19 cellular contexts compared by ENCODE assay signal in the genomic region with DNA sequence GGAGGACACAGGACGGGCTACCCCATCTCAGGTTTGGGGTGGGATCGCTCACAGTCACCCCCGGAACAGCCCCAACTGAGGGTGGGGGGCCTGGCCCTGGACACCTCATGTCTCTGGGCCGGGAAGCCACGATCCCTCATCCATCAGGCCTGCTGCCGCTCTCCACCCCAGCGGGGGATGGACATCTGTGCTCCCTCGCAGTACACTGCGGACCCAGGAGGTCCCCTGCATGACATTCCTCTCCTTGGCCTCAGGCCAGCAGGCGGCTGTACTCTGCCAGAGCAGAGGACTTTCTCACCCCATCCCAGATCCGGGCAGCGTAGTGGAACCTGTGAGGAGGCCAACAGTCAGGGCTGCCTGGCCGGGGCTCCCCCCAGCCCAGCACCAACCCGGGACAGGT. TPM values are rescaled to one million over a fixed set of nuclear protein-coding genes. Genes with fewer than 3 reads are reported as not detected.
DNase-seq lines count a peak whose midpoint lies in the region; ATAC-seq, FAIRE-seq and TF ChIP-seq lines count a peak whose summit lies in the region.
"Had no signal": no experiment of that assay in that cellular context is flagged by ENCODE, and none has a peak within 500 bp of the region (broad histone marks: within the 10 kb centered on the region; RNA-seq: fewer than 3 reads in every experiment).

No MANE protein-coding gene starts in this region.

- no peak for TF ChIP-seq POLR2A in breast epithelium (IDR thresholded peaks at IDR 0.05)
- no peak for TF ChIP-seq POLR2A in K562 (conservative IDR thresholded peaks at IDR 0.05)

- WGBS in K562 (ENCODE audit: insufficient coverage, low coverage, missing lambda C conversion rate) = 88% methylated on average over 11 of the region's 14 CpGs

- H3K27me3 ChIP-seq in breast epithelium (no peaks in the 10 kb centered on the region), K562 (ENCODE audit: control insufficient read depth in 2 of 2, insufficient read depth in 2 of 2, low read length in 2 of 2) (no peaks in the 10 kb centered on the region), neutrophil (no peaks in the 10 kb centered on the region)

- CTCF ChIA-PET in MCF 10A (lab: Yijun Ruan, JAX) = no interaction called here
- CTCF ChIA-PET in K562 (lab: Yijun Ruan, JAX; ENCODE audit: low intra/inter-chr PET ratio) = no interaction called here

- no peak overlapping the region for H3K27ac Mint-ChIP-seq in MCF 10A (ENCODE audit: low read depth, unreplicated experiment)

- peaks cover 59% of the 10 kb centered on the region for H3K36me3 Mint-ChIP-seq in MCF 10A (ENCODE audit: insufficient read depth, unreplicated experiment)

- H3K36me3 ChIP-seq in breast epithelium (peaks cover 4% of the 10 kb centered on the region), K562 (ENCODE audit: control insufficient read depth, insufficient read depth, low read length) (peaks cover 74% of the 10 kb centered on the region), neutrophil (peaks cover 52% of the 10 kb centered on the region)

- no peak overlapping the region; a peak in 1 of 4 replicates for H3K9ac ChIP-seq in K562 (ENCODE audit: insufficient read depth in 1 of 2, low read depth in 2 of 2, low read length in 2 of 2)

- TF ChIP-seq CTCF in MCF 10A (IDR thresholded peaks at IDR 0.05; ENCODE audit: unreplicated experiment) (no peak), breast epithelium (IDR thresholded peaks at IDR 0.05) (no peak), K562 (IDR thresholded peaks at IDR 0.05 in 2 of 3, conservative IDR thresholded peaks at IDR 0.05 in 1 of 3; ENCODE audit: insufficient read depth in 2 of 3, low read depth in 1 of 3, low read length in 3 of 3) (no peak), neutrophil (IDR thresholded peaks at IDR 0.05) (no peak)

- H3K79me2 ChIP-seq in K562 (ENCODE audit: control insufficient read depth, insufficient read depth, low read length) = no peaks in the 10 kb centered on the region

- POLR2A ChIA-PET in MCF 10A (lab: Yijun Ruan, JAX) (interaction anchor here (0.6 to 1.2 kb wide), 2 partner anchors 24 to 61 kb away, joined by 4 read pairs; a partner anchor contains a TSS), K562 (lab: Yijun Ruan, JAX) (interaction anchor here (0.6 to 1.3 kb wide), 2 partner anchors 21 to 24 kb away, joined by 4 read pairs; no protein-coding TSS in a partner anchor)

- FAIRE-seq in K562 (lab: Jason Lieb, UNC) = no peak
- FAIRE-seq: H54 had no signal

- H3K27ac ChIP-seq in breast epithelium (peak overlapping the region in 1 of 2 donors; percentile 12), K562 (ENCODE audit: extremely low read depth, low read depth, low read length) (no peak overlapping the region), neutrophil (peak overlapping the region; percentile 78)
- H3K27ac ChIP-seq: C4-2B had no signal

- H2AFZ ChIP-seq in K562 (ENCODE audit: low read depth, low read length) = no peak overlapping the region

- H3K9me3 ChIP-seq in breast epithelium (no peaks in the 10 kb centered on the region), K562 (replicated peaks; ENCODE audit: control insufficient read depth, insufficient read depth, low read depth, low read length) (no peaks in the 10 kb centered on the region), neutrophil (no peaks in the 10 kb centered on the region)

- DNase-seq in MCF 10A (ENCODE audit: unreplicated experiment) (no peak), breast epithelium (ENCODE audit: low spot score in 2 of 2) (no peak), K562 (ENCODE audit: extremely low read depth in 1 of 4, low spot score in 3 of 4) (no peak), NCI-H748 treated with DMSO at 0.1 percent for 48 hours (lab: John Stamatoyannopoulos, UW) (no peak), NCI-H526 treated with DMSO at 0.1 percent for 48 hours (lab: John Stamatoyannopoulos, UW) (no peak)
- DNase-seq: 8988T, COR-L47, KBM-7, NCI-H1092, NCI-H2081 treated with DMSO at 0.1 percent for 48 hours, NCI-H510A had no signal

- H4K20me1 ChIP-seq in K562 (replicated peaks; ENCODE audit: control insufficient read depth, insufficient read depth, low read length) = no peaks in the 10 kb centered on the region

- no peak overlapping the region for H3K4me3 Mint-ChIP-seq in MCF 10A (ENCODE audit: unreplicated experiment)

- no peak overlapping the region for H3K4me2 ChIP-seq in K562 (ENCODE audit: insufficient read depth, low read length)

- H3K4me3 ChIP-seq in breast epithelium (no peak overlapping the region), K562 (no peak overlapping the region), neutrophil (ENCODE audit: low read depth in 1 of 2, low read length in 1 of 2) (no peak overlapping the region)

- TF ChIP-seq RAD21 in K562 (CRISPR knock-in tag; conservative IDR thresholded peaks at IDR 0.05 in 1 of 2, IDR thresholded peaks at IDR 0.05 in 1 of 2) = no peak

- ATAC-seq in K562 (no peak), HG02642 (IDR thresholded peaks at IDR 0.05; ENCODE audit: poor library complexity, unreplicated experiment) (no peak), HG03571 (IDR thresholded peaks at IDR 0.05; ENCODE audit: unreplicated experiment) (no peak)
- ATAC-seq: Panc1, Right ventricle myocardium inferior, SK-N-SH treated with all-trans-retinoic acid at 6 μM for 48 hours had no signal

- peaks cover 4% of the 10 kb centered on the region for H3K9me1 ChIP-seq in K562 (ENCODE audit: control insufficient read depth, insufficient read depth, low read length)

- H3K9me3 Mint-ChIP-seq in MCF 10A (ENCODE audit: unreplicated experiment) = no peaks in the 10 kb centered on the region

- TF ChIP-seq EP300 in K562 (IDR thresholded peaks at IDR 0.05; ENCODE audit: low read length) = no peak

- H3K27me3 Mint-ChIP-seq in MCF 10A (ENCODE audit: insufficient read depth, unreplicated experiment) = no peaks in the 10 kb centered on the region

- TSS peak; percentile 19 for BruUV-seq in MCF 10A (replicated peaks; lab: Mats Ljungman, UMichigan)
- no TSS peak for BruUV-seq in K562 (replicated peaks; lab: Mats Ljungman, UMichigan)

- H3K4me1 ChIP-seq in breast epithelium (no peaks in the 10 kb centered on the region), K562 (replicated peaks in 1 of 2; ENCODE audit: control insufficient read depth in 2 of 2, insufficient read depth in 2 of 2, low read length in 2 of 2) (no peaks in the 10 kb centered on the region), neutrophil (ENCODE audit: control insufficient read depth in 1 of 2, insufficient read depth in 1 of 2, low read depth in 1 of 2, low read length in 1 of 2) (peaks cover 30 to 33% of the 10 kb centered on the region in 2 experiments)

- in situ Hi-C loops in K562 (cut with MboI) = no loop called here

- intact Hi-C loops in MCF 10A (cut with micrococcal nuclease) = no loop called here
- intact Hi-C loops in breast epithelium (cut with DNase I; ENCODE audit: low total_unique reads) = no loop called here
- intact Hi-C loops in K562 (cut with micrococcal nuclease) = no loop called here

- H3K4me1 Mint-ChIP-seq in MCF 10A (ENCODE audit: insufficient read depth, unreplicated experiment) = no peaks in the 10 kb centered on the region

RNA-seq across cellular contexts. Expression of a gene that starts 15.5 kb away (rescaled TPM):
- total RNA-seq in MCF 10A (2022) = not detected in 2 replicates
- total RNA-seq in breast epithelium = not detected
- not detected in 2 replicates for total RNA-seq in K562 (2011; cell fraction: chromatin; rRNA removed; ENCODE audit: low replicate concordance)
- total RNA-seq in K562 (2011; cell fraction: nucleolus; rRNA removed) = not detected in 2 replicates
- not detected in 2 replicates for total RNA-seq in K562 (2011; cell fraction: nucleoplasm; rRNA removed)
- not detected in 2 replicates for total RNA-seq in K562 (2014; rRNA removed)
- total RNA-seq in K562 (2014; rRNA removed; fragmentation: Illumina TruSeq; extraction: Trizol) = not detected in 2 replicates
- total RNA-seq in K562 (2015; rRNA removed; fragmentation: Illumina TruSeq; extraction: Trizol) = not detected in 2 replicates
- not detected in 2 replicates for total RNA-seq in K562 (2021)
- polyA plus RNA-seq in K562 (2011; rRNA removed) = not detected in 2 replicates
- polyA plus RNA-seq in K562 (2011; cell fraction: cytosol; rRNA removed) = not detected in 2 replicates
- polyA plus RNA-seq in K562 (2011; cell fraction: nucleus; rRNA removed) = not detected in 2 replicates
- polyA plus RNA-seq in K562 (2012) = not detected in 2 replicates
- not detected in 2 replicates for polyA plus RNA-seq in K562 (2014; fragmentation: Illumina TruSeq; extraction: Trizol)
- polyA plus RNA-seq in K562 (2014; fragmentation: Nextera tagmentation; extraction: Ambion mirVana) = not detected
- polyA plus RNA-seq in K562 (2014; rRNA removed) = not detected in 2 replicates
- polyA minus RNA-seq in K562 (2011; rRNA and poly(A)+ RNA removed) = not detected in 2 replicates
- not detected in 2 replicates for polyA minus RNA-seq in K562 (2011; cell fraction: cytosol; rRNA and poly(A)+ RNA removed)
- polyA minus RNA-seq in K562 (2011; cell fraction: nucleus; rRNA and poly(A)+ RNA removed) = not detected in 2 replicates
- total RNA-seq: Right ventricle myocardium inferior had no signal

RNA-seq across cellular contexts. Expression of a gene that starts 23.4 kb away (rescaled TPM):
- total RNA-seq in MCF 10A (2022) = 76.0 and 76.4 TPM in 2 replicates
- total RNA-seq in breast epithelium = 10 to 100 TPM; 10.6 to 29.9 (median 20.6) TPM
- 85.7 and 122 TPM in 2 replicates for total RNA-seq in K562 (2011; cell fraction: chromatin; rRNA removed; ENCODE audit: low replicate concordance)
- 58.7 and 72.8 TPM in 2 replicates for total RNA-seq in K562 (2011; cell fraction: nucleolus; rRNA removed)
- 73.1 and 75.7 TPM in 2 replicates for total RNA-seq in K562 (2011; cell fraction: nucleoplasm; rRNA removed)
- total RNA-seq in K562 (2014; rRNA removed) = 38.6 and 40.2 TPM in 2 replicates
- total RNA-seq in K562 (2014; rRNA removed; fragmentation: Illumina TruSeq; extraction: Trizol) = 17.2 and 21.8 TPM in 2 replicates
- 39.6 and 40.4 TPM in 2 replicates for total RNA-seq in K562 (2015; rRNA removed; fragmentation: Illumina TruSeq; extraction: Trizol)
- total RNA-seq in K562 (2021) = 79.7 and 86.1 TPM in 2 replicates
- polyA plus RNA-seq in K562 (2011; rRNA removed) = 17.7 and 53.5 TPM in 2 replicates
- 27.4 and 31.8 TPM in 2 replicates for polyA plus RNA-seq in K562 (2011; cell fraction: cytosol; rRNA removed)
- 122 and 124 TPM in 2 replicates for polyA plus RNA-seq in K562 (2011; cell fraction: nucleus; rRNA removed)
- polyA plus RNA-seq in K562 (2012) = 34.7 and 52.6 TPM in 2 replicates
- polyA plus RNA-seq in K562 (2014; fragmentation: Illumina TruSeq; extraction: Trizol) = 53.6 and 61.0 TPM in 2 replicates
- polyA plus RNA-seq in K562 (2014; fragmentation: Nextera tagmentation; extraction: Ambion mirVana) = 1 to 10 TPM; 1.7 to 3.9 TPM
- polyA plus RNA-seq in K562 (2014; rRNA removed) = 46.1 and 49.1 TPM in 2 replicates
- 14.1 and 14.6 TPM in 2 replicates for polyA minus RNA-seq in K562 (2011; rRNA and poly(A)+ RNA removed)
- polyA minus RNA-seq in K562 (2011; cell fraction: cytosol; rRNA and poly(A)+ RNA removed) = 23.5 and 24.0 TPM in 2 replicates
- 18.7 and 33.0 TPM in 2 replicates for polyA minus RNA-seq in K562 (2011; cell fraction: nucleus; rRNA and poly(A)+ RNA removed)

RNA-seq across cellular contexts. Expression of a gene that starts 49.4 kb away (rescaled TPM):
- 34.2 and 45.9 TPM in 2 replicates for total RNA-seq in MCF 10A (2022)
- 10 to 100 TPM in 2 of 3 donors, 1 to 10 TPM in 1; 1.9 to 61.9 (median 28.2) TPM for total RNA-seq in breast epithelium
- 29.9 and 77.4 TPM in 2 replicates for total RNA-seq in K562 (2011; cell fraction: chromatin; rRNA removed; ENCODE audit: low replicate concordance)
- total RNA-seq in K562 (2011; cell fraction: nucleolus; rRNA removed) = 79.4 and 80.4 TPM in 2 replicates
- total RNA-seq in K562 (2011; cell fraction: nucleoplasm; rRNA removed) = 61.0 and 61.7 TPM in 2 replicates
- 31.8 and 32.1 TPM in 2 replicates for total RNA-seq in K562 (2014; rRNA removed)
- total RNA-seq in K562 (2014; rRNA removed; fragmentation: Illumina TruSeq; extraction: Trizol) = 9.2 and 10.7 TPM in 2 replicates
- total RNA-seq in K562 (2015; rRNA removed; fragmentation: Illumina TruSeq; extraction: Trizol) = 18.6 and 19.5 TPM in 2 replicates
- total RNA-seq in K562 (2021) = 26.6 and 28.6 TPM in 2 replicates
- 29.4 and 33.9 TPM in 2 replicates for polyA plus RNA-seq in K562 (2011; rRNA removed)
- polyA plus RNA-seq in K562 (2011; cell fraction: cytosol; rRNA removed) = 40.2 and 61.3 TPM in 2 replicates
- polyA plus RNA-seq in K562 (2011; cell fraction: nucleus; rRNA removed) = 111 and 177 TPM in 2 replicates
- 16.4 and 18.7 TPM in 2 replicates for polyA plus RNA-seq in K562 (2012)
- 22.6 and 25.9 TPM in 2 replicates for polyA plus RNA-seq in K562 (2014; fragmentation: Illumina TruSeq; extraction: Trizol)
- 1 to 10 TPM in 1 of 2 experiments, under 1 TPM in 1; 0.53 to 2.0 TPM for polyA plus RNA-seq in K562 (2014; fragmentation: Nextera tagmentation; extraction: Ambion mirVana)
- 37.6 and 37.7 TPM in 2 replicates for polyA plus RNA-seq in K562 (2014; rRNA removed)
- 18.4 and 22.7 TPM in 2 replicates for polyA minus RNA-seq in K562 (2011; rRNA and poly(A)+ RNA removed)
- 16.1 and 22.7 TPM in 2 replicates for polyA minus RNA-seq in K562 (2011; cell fraction: cytosol; rRNA and poly(A)+ RNA removed)
- 26.3 and 27.8 TPM in 2 replicates for polyA minus RNA-seq in K562 (2011; cell fraction: nucleus; rRNA and poly(A)+ RNA removed)
